Comparison of ENCODE assay signal across 8 cellular contexts in genomic region chr10:12622691-12623090, GRCh38.
"Had no signal": no experiment of that assay in that cellular context is flagged by ENCODE, and none has a peak within 500 bp of the region (broad histone marks: within the 10 kb centered on the region; RNA-seq: fewer than 3 reads in every experiment).

No MANE protein-coding gene starts in this region.

- H3K27ac Mint-ChIP-seq: H9 had no signal

- H3K9ac ChIP-seq: GM23248 had no signal

- H3K27ac ChIP-seq: GM23248, HL-60 had no signal

- H2AFZ ChIP-seq: GM23248 had no signal

- H3K4me3 ChIP-seq: GM23248, K562 had no signal

- DNase-seq: GM23248, H9, HCEC 1CT, IMR-90 had no signal

- FAIRE-seq: H1, H54, K562 had no signal

- ATAC-seq: K562 had no signal

- H3K4me3 Mint-ChIP-seq: H9 had no signal
